In genomic region chr13:102333320-102334181, GRCh38 we compare ENCODE assay signal across 16 cellular contexts.
DNase-seq lines count a peak whose midpoint lies in the region; ATAC-seq and TF ChIP-seq lines count a peak whose summit lies in the region.
"Had no signal": no experiment of that assay in that cellular context is flagged by ENCODE, and none has a peak within 500 bp of the region (broad histone marks: within the 10 kb centered on the region; RNA-seq: fewer than 3 reads in every experiment).

No MANE protein-coding gene starts in this region.

- H3K4me3 Mint-ChIP-seq in glutamatergic neuron (ENCODE audit: unreplicated experiment) = no peak overlapping the region
- no peak overlapping the region for H3K4me3 Mint-ChIP-seq in activated T-cell treated with anti-CD3 and anti-CD28 coated beads, Interleukin-2, amount 50 U/mL, for 72 hours
- H3K4me3 Mint-ChIP-seq in activated CD8-positive, alpha-beta T cell treated with anti-CD3 and anti-CD28 coated beads, Interleukin-2, amount 10 ng/mL, durations not matched to agents 7 days and 5 days = no peak overlapping the region
- H3K4me3 Mint-ChIP-seq: B cell; T-helper 2 cell treated with Interferon-gamma antibody and Interleukin-4, amounts not matched to agents 5 μg/mL and 100 μg/mL, for 36 hours had no signal

- no peak for ATAC-seq in activated T-cell treated with anti-CD3 and anti-CD28 coated beads, Interleukin-2, amount 50 U/mL, for 72 hours (replicated peaks in 1 of 2)
- no peak for ATAC-seq in activated CD8-positive, alpha-beta T cell treated with anti-CD3 and anti-CD28 coated beads, Interleukin-2, amount 10 ng/mL, durations not matched to agents 7 days and 5 days

- peaks cover 3% of the 10 kb centered on the region for H3K9me3 Mint-ChIP-seq in glutamatergic neuron (ENCODE audit: unreplicated experiment)
- H3K9me3 Mint-ChIP-seq in activated T-cell treated with anti-CD3 and anti-CD28 coated beads, Interleukin-2, amount 50 U/mL, for 72 hours = no peaks in the 10 kb centered on the region
- H3K9me3 Mint-ChIP-seq in activated CD8-positive, alpha-beta T cell treated with anti-CD3 and anti-CD28 coated beads, Interleukin-2, amount 10 ng/mL, durations not matched to agents 7 days and 5 days (ENCODE audit: insufficient read depth) = no peaks in the 10 kb centered on the region
- H3K9me3 Mint-ChIP-seq: T-helper 2 cell treated with Interferon-gamma antibody and Interleukin-4, amounts not matched to agents 5 μg/mL and 100 μg/mL, for 36 hours had no signal

- CTCF ChIA-PET in activated CD8-positive, alpha-beta T cell treated with anti-CD3 and anti-CD28 coated beads, Interleukin-2, amount 10 ng/mL, durations not matched to agents 7 days and 5 days (lab: Charles Lee) = no interaction called here

- TF ChIP-seq CTCF in glutamatergic neuron (IDR thresholded peaks at IDR 0.05; ENCODE audit: partially characterized antibody, unreplicated experiment) = no peak

- peak; percentile 2 for DNase-seq in ELF-1 (ENCODE audit: low read depth, low spot score)
- DNase-seq in NCI-H1417 treated with DMSO at 0.1 percent for 48 hours (lab: John Stamatoyannopoulos, UW) = peak; percentile 21
- peak; percentile 97 for DNase-seq in NCI-H69 (lab: John Stamatoyannopoulos, UW)
- DNase-seq in glutamatergic neuron = no peak
- DNase-seq in activated T-cell treated with anti-CD3 and anti-CD28 coated beads, Interleukin-2, amount 50 U/mL, for 72 hours = no peak
- no peak for DNase-seq in activated CD8-positive, alpha-beta T cell treated with anti-CD3 and anti-CD28 coated beads, Interleukin-2, amount 10 ng/mL, durations not matched to agents 7 days and 5 days
- DNase-seq in ACHN = no peak
- DNase-seq: activated CD4-positive, CD25-positive, alpha-beta regulatory T cell treated with anti-CD3 and anti-CD28 coated beads, Interleukin-2, amount 50 U/mL, for 72 hours; activated CD8-positive, alpha-beta memory T cell treated with anti-CD3 and anti-CD28 coated beads, Interleukin-2, amount 50 U/mL, for 4 hours; activated naive CD4-positive, alpha-beta T cell treated with Interleukin-2 at 50 U/mL for 16 hours; colonic mucosa; DND-41; MV-4-11; SJCRH30 had no signal

- no peaks in the 10 kb centered on the region for H3K27me3 Mint-ChIP-seq in glutamatergic neuron (ENCODE audit: unreplicated experiment)
- H3K27me3 Mint-ChIP-seq in activated T-cell treated with anti-CD3 and anti-CD28 coated beads, Interleukin-2, amount 50 U/mL, for 72 hours (ENCODE audit: low read depth) = peaks cover 35% of the 10 kb centered on the region
- no peaks in the 10 kb centered on the region for H3K27me3 Mint-ChIP-seq in activated CD8-positive, alpha-beta T cell treated with anti-CD3 and anti-CD28 coated beads, Interleukin-2, amount 10 ng/mL, durations not matched to agents 7 days and 5 days (ENCODE audit: low read depth)

- H3K36me3 Mint-ChIP-seq in glutamatergic neuron (ENCODE audit: unreplicated experiment) = peaks cover 9% of the 10 kb centered on the region
- H3K36me3 Mint-ChIP-seq in activated T-cell treated with anti-CD3 and anti-CD28 coated beads, Interleukin-2, amount 50 U/mL, for 72 hours (ENCODE audit: insufficient read depth in 2 of 2) = no peaks in the 10 kb centered on the region
- H3K36me3 Mint-ChIP-seq in activated CD8-positive, alpha-beta T cell treated with anti-CD3 and anti-CD28 coated beads, Interleukin-2, amount 10 ng/mL, durations not matched to agents 7 days and 5 days (ENCODE audit: low read depth) = no peaks in the 10 kb centered on the region

- in situ Hi-C loops in ACHN (cut with HindIII; ENCODE audit: low pct_ligation_motif_present, low pct_unique_long_range_greater_than_20kb, low sequenced_read_pairs) = no loop called here

- H3K4me1 Mint-ChIP-seq in glutamatergic neuron (ENCODE audit: low read depth, unreplicated experiment) = peaks cover 11% of the 10 kb centered on the region
- H3K4me1 Mint-ChIP-seq in activated T-cell treated with anti-CD3 and anti-CD28 coated beads, Interleukin-2, amount 50 U/mL, for 72 hours (ENCODE audit: low read depth) = no peaks in the 10 kb centered on the region
- H3K4me1 Mint-ChIP-seq in activated CD8-positive, alpha-beta T cell treated with anti-CD3 and anti-CD28 coated beads, Interleukin-2, amount 10 ng/mL, durations not matched to agents 7 days and 5 days (ENCODE audit: low read depth) = no peaks in the 10 kb centered on the region
- H3K4me1 Mint-ChIP-seq: B cell had no signal

- H3K27ac Mint-ChIP-seq in glutamatergic neuron (ENCODE audit: unreplicated experiment) = peak overlapping the region; percentile 76
- H3K27ac Mint-ChIP-seq in activated T-cell treated with anti-CD3 and anti-CD28 coated beads, Interleukin-2, amount 50 U/mL, for 72 hours = no peak overlapping the region
- no peak overlapping the region for H3K27ac Mint-ChIP-seq in activated CD8-positive, alpha-beta T cell treated with anti-CD3 and anti-CD28 coated beads, Interleukin-2, amount 10 ng/mL, durations not matched to agents 7 days and 5 days
- H3K27ac Mint-ChIP-seq: B cell; T-helper 2 cell treated with Interferon-gamma antibody and Interleukin-4, amounts not matched to agents 5 μg/mL and 100 μg/mL, for 36 hours had no signal

- POLR2A ChIA-PET in activated CD8-positive, alpha-beta T cell treated with anti-CD3 and anti-CD28 coated beads, Interleukin-2, amount 10 ng/mL, durations not matched to agents 7 days and 5 days (lab: Charles Lee) = no interaction called here

Comparison
In these comparisons a context has a peak if more than half of its experiments do, and no peak if none do; other contexts are left out.
1. DNase-seq: peak in ELF-1 (single experiment), NCI-H1417 treated with DMSO at 0.1 percent for 48 hours (single experiment) and NCI-H69 (single experiment); none in glutamatergic neuron (single experiment), activated T-cell treated with anti-CD3 and anti-CD28 coated beads, Interleukin-2, amount 50 U/mL, for 72 hours (0 of 2), activated CD8-positive, alpha-beta T cell treated with anti-CD3 and anti-CD28 coated beads, Interleukin-2, amount 10 ng/mL, durations not matched to agents 7 days and 5 days (single experiment) and ACHN (single experiment).